11 cellular contexts compared by ENCODE assay signal in genomic region chr1:160575112-160575664, GRCh38. TPM values are rescaled to one million over a fixed set of nuclear protein-coding genes. Genes with fewer than 3 reads are reported as not detected.
DNase-seq lines count a peak whose midpoint lies in the region; ATAC-seq, FAIRE-seq and TF ChIP-seq lines count a peak whose summit lies in the region.
"Had no signal": no experiment of that assay in that cellular context is flagged by ENCODE, and none has a peak within 500 bp of the region (broad histone marks: within the 10 kb centered on the region; RNA-seq: fewer than 3 reads in every experiment).

No MANE protein-coding gene starts in this region.

- no peak for ATAC-seq in HepG2
- peak; percentile 14 for ATAC-seq in activated CD8-positive, alpha-beta T cell treated with anti-CD3 and anti-CD28 coated beads, Interleukin-2, amount 10 ng/mL, durations not matched to agents 7 days and 5 days
- peak; percentile 70 for ATAC-seq in lung (ENCODE audit: insufficient read depth, low FRiP score)
- ATAC-seq in upper lobe of right lung, result peak; percentile 93

- H2AFZ ChIP-seq in HepG2 (ENCODE audit: low read length), result no peak overlapping the region

- FAIRE-seq in HepG2 (lab: Jason Lieb, UNC), result no peak

- TF ChIP-seq CTCF in liver (IDR thresholded peaks at IDR 0.05; ENCODE audit: low read depth, low read length, missing input control) (no peak), HepG2 (CRISPR knock-in tag; IDR thresholded peaks at IDR 0.05) (no peak), lung (IDR thresholded peaks at IDR 0.05; ENCODE audit: control extremely low read depth, extremely low read depth) (no peak), upper lobe of right lung (IDR thresholded peaks at IDR 0.05) (no peak)

- no peaks in the 10 kb centered on the region for H3K27me3 Mint-ChIP-seq in activated CD8-positive, alpha-beta T cell treated with anti-CD3 and anti-CD28 coated beads, Interleukin-2, amount 10 ng/mL, durations not matched to agents 7 days and 5 days (ENCODE audit: low read depth)

- H3K4me1 Mint-ChIP-seq in activated CD8-positive, alpha-beta T cell treated with anti-CD3 and anti-CD28 coated beads, Interleukin-2, amount 10 ng/mL, durations not matched to agents 7 days and 5 days (ENCODE audit: low read depth), result peaks cover 75% of the 10 kb centered on the region
- H3K4me1 Mint-ChIP-seq: endodermal cell had no signal

- TF ChIP-seq RAD21 in liver (IDR thresholded peaks at IDR 0.05), result no peak
- no peak for TF ChIP-seq RAD21 in HepG2 (CRISPR knock-in tag; IDR thresholded peaks at IDR 0.05)

- no TSS peak for BruUV-seq in HepG2 (replicated peaks; lab: Mats Ljungman, UMichigan)

- no peak overlapping the region for H3K4me3 ChIP-seq in liver (ENCODE audit: low read depth in 1 of 3, low read length in 3 of 3)
- H3K4me3 ChIP-seq in HepG2 (replicated peaks in 1 of 3; ENCODE audit: insufficient read depth in 1 of 3, low read depth in 2 of 3, low read length in 3 of 3), result no peak overlapping the region
- H3K4me3 ChIP-seq in lung, result no peak overlapping the region
- H3K4me3 ChIP-seq in upper lobe of right lung, result no peak overlapping the region
- H3K4me3 ChIP-seq: prostate gland had no signal

- H3K27ac Mint-ChIP-seq in activated CD8-positive, alpha-beta T cell treated with anti-CD3 and anti-CD28 coated beads, Interleukin-2, amount 10 ng/mL, durations not matched to agents 7 days and 5 days, result peak overlapping the region; percentile 87
- H3K27ac Mint-ChIP-seq: endodermal cell had no signal

- peaks cover 35% of the 10 kb centered on the region for H3K36me3 Mint-ChIP-seq in activated CD8-positive, alpha-beta T cell treated with anti-CD3 and anti-CD28 coated beads, Interleukin-2, amount 10 ng/mL, durations not matched to agents 7 days and 5 days (ENCODE audit: low read depth)

- no peak for DNase-seq in HepG2 (ENCODE audit: low spot score)
- DNase-seq in activated CD8-positive, alpha-beta T cell treated with anti-CD3 and anti-CD28 coated beads, Interleukin-2, amount 10 ng/mL, durations not matched to agents 7 days and 5 days, result no peak
- no peak for DNase-seq in lung (ENCODE audit: low spot score)
- DNase-seq in upper lobe of right lung, result no peak
- no peak for DNase-seq in ureter (ENCODE audit: low spot score)
- no peak for DNase-seq in NCI-H226
- no peak for DNase-seq in NCI-H2107 (lab: John Stamatoyannopoulos, UW)
- DNase-seq: endodermal cell, RPMI8226 had no signal

- no peaks in the 10 kb centered on the region for H3K79me2 ChIP-seq in HepG2 (ENCODE audit: insufficient read depth, low read length)

- POLR2A ChIA-PET in HepG2 (lab: Yijun Ruan, JAX), result no interaction called here
- POLR2A ChIA-PET in activated CD8-positive, alpha-beta T cell treated with anti-CD3 and anti-CD28 coated beads, Interleukin-2, amount 10 ng/mL, durations not matched to agents 7 days and 5 days (lab: Charles Lee), result interaction anchor here (0.9 to 1.4 kb wide), 5 partner anchors 10 to 146 kb away, joined by 3 to 6 read pairs (median 3); no protein-coding TSS in a partner anchor

- H3K4me1 ChIP-seq in liver (ENCODE audit: control insufficient read depth in 4 of 4, insufficient read depth in 4 of 4, low read length in 3 of 4) (no peaks in the 10 kb centered on the region), HepG2 (ENCODE audit: insufficient read depth, low read length) (no peaks in the 10 kb centered on the region), lung (ENCODE audit: control insufficient read depth in 2 of 2, insufficient read depth in 2 of 2, low read length in 2 of 2) (no peaks in the 10 kb centered on the region), upper lobe of right lung (peaks cover 16% of the 10 kb centered on the region)
- H3K4me1 ChIP-seq: prostate gland had no signal

- no peak overlapping the region for H3K9ac ChIP-seq in liver (ENCODE audit: low read depth in 1 of 2, low read length in 2 of 2)
- H3K9ac ChIP-seq in HepG2 (ENCODE audit: insufficient read depth, low read depth, low read length), result no peak overlapping the region

- in situ Hi-C loops in HepG2 (cut with HindIII; ENCODE audit: extremely low pct_ligation_motif_present, low pct_unique_long_range_greater_than_20kb), result no loop called here

- H3K27ac ChIP-seq in liver (ENCODE audit: low read depth in 1 of 2, low read length in 2 of 2) (peak overlapping the region; percentile 29 to 43), HepG2 (ENCODE audit: extremely low read length, insufficient read depth, low read length) (no peak overlapping the region), lung (ENCODE audit: low read depth in 1 of 2, low read length in 1 of 2) (peak overlapping the region in 1 of 2 donors; percentile 50), upper lobe of right lung (peak overlapping the region; percentile 75)
- H3K27ac ChIP-seq: prostate gland had no signal

- CTCF ChIA-PET in HepG2 (lab: Yijun Ruan, JAX; ENCODE audit: low intra/inter-chr PET ratio, low total read pairs), result no interaction called here
- CTCF ChIA-PET in activated CD8-positive, alpha-beta T cell treated with anti-CD3 and anti-CD28 coated beads, Interleukin-2, amount 10 ng/mL, durations not matched to agents 7 days and 5 days (lab: Charles Lee), result interaction anchor here (1.0 to 6.9 kb wide), 12 partner anchors 8 to 147 kb away, joined by 3 to 65 read pairs (median 4); partner anchors contain the start of gene SLAMF6

- 79% methylated on average over 5 of the region's 5 CpGs for WGBS in liver
- 64% methylated on average over 5 of the region's 5 CpGs for WGBS in HepG2 (ENCODE audit: low lambda C conversion rate)
- WGBS in lung, 2 donors, result 34 to 62% methylated on average over 5 of the region's 5 CpGs

- no peak overlapping the region for H3K4me2 ChIP-seq in HepG2 (ENCODE audit: low read depth, low read length)

- no peaks in the 10 kb centered on the region for H3K9me3 Mint-ChIP-seq in activated CD8-positive, alpha-beta T cell treated with anti-CD3 and anti-CD28 coated beads, Interleukin-2, amount 10 ng/mL, durations not matched to agents 7 days and 5 days (ENCODE audit: insufficient read depth)
- H3K9me3 Mint-ChIP-seq: endodermal cell had no signal

- no peak for TF ChIP-seq EP300 in HepG2 (IDR thresholded peaks at IDR 0.05; ENCODE audit: low read depth in 2 of 2, low read length in 2 of 2)
- no peak for TF ChIP-seq EP300 in HepG2 (CRISPR knock-in tag; IDR thresholded peaks at IDR 0.05; ENCODE audit: borderline replicate concordance)

- H3K36me3 ChIP-seq in liver (ENCODE audit: control insufficient read depth in 4 of 4, insufficient read depth in 3 of 4, low read depth in 1 of 4, low read length in 3 of 4) (no peaks in the 10 kb centered on the region), HepG2 (replicated peaks in 1 of 2; ENCODE audit: control insufficient read depth in 1 of 2, insufficient read depth in 2 of 2, low read length in 2 of 2) (no peaks in the 10 kb centered on the region), lung (ENCODE audit: control insufficient read depth in 2 of 2, insufficient read depth in 2 of 2, low read length in 2 of 2) (no peaks in the 10 kb centered on the region), upper lobe of right lung (no peaks in the 10 kb centered on the region)
- H3K36me3 ChIP-seq: prostate gland had no signal

- H3K9me3 ChIP-seq in liver (ENCODE audit: control insufficient read depth in 4 of 4, low read length in 3 of 4), result no peaks in the 10 kb centered on the region
- H3K9me3 ChIP-seq in HepG2 (ENCODE audit: low read length), result no peaks in the 10 kb centered on the region
- H3K9me3 ChIP-seq in lung (ENCODE audit: control insufficient read depth in 2 of 2, insufficient read depth in 1 of 2, low read length in 1 of 2), result no peaks in the 10 kb centered on the region
- H3K9me3 ChIP-seq in upper lobe of right lung, result no peaks in the 10 kb centered on the region
- H3K9me3 ChIP-seq: prostate gland had no signal

- intact Hi-C loops in HepG2 (cut with micrococcal nuclease; ENCODE audit: unreplicated experiment) (no loop called here), upper lobe of right lung (cut with DNase I) (no loop called here)

- no peak for TF ChIP-seq POLR2A in HepG2 (IDR thresholded peaks at IDR 0.05; ENCODE audit: insufficient read depth in 1 of 2, low read depth in 2 of 2, low read length in 2 of 2)

- H3K27me3 ChIP-seq in liver (ENCODE audit: control insufficient read depth in 4 of 4, insufficient read depth in 4 of 4, low read length in 3 of 4) (no peaks in the 10 kb centered on the region), HepG2 (ENCODE audit: control insufficient read depth in 1 of 2, insufficient read depth in 2 of 2, low read length in 2 of 2) (no peaks in the 10 kb centered on the region), lung (ENCODE audit: control insufficient read depth, insufficient read depth) (no peaks in the 10 kb centered on the region), upper lobe of right lung (no peaks in the 10 kb centered on the region)

- no peaks in the 10 kb centered on the region for H4K20me1 ChIP-seq in HepG2 (ENCODE audit: insufficient read depth, low read length)

- peak overlapping the region; percentile 28 for H3K4me3 Mint-ChIP-seq in activated CD8-positive, alpha-beta T cell treated with anti-CD3 and anti-CD28 coated beads, Interleukin-2, amount 10 ng/mL, durations not matched to agents 7 days and 5 days
- H3K4me3 Mint-ChIP-seq: endodermal cell had no signal

RNA-seq across cellular contexts. Expression of gene CD84, which starts 4.1 kb away (rescaled TPM):
- total RNA-seq in liver (1 to 10 TPM; 5.8 to 8.8 TPM), HepG2 (2016; rRNA removed; fragmentation: Illumina TruSeq; extraction: Trizol) (not detected in 2 replicates), lung (10 to 100 TPM; 10.8 to 18.8 TPM), upper lobe of right lung (20.7 TPM), ureter (7.7 TPM)
- polyA plus RNA-seq in liver (1 to 10 TPM; 2.1 to 3.0 TPM), HepG2 (2011; rRNA removed) (not detected in 2 replicates), lung (10 to 100 TPM in 1 of 2 donors, 1 to 10 TPM in 1; 1.9 to 10.7 TPM)
- total RNA-seq in HepG2 (2016; cell fraction: cytosol; rRNA removed; fragmentation: Illumina TruSeq; extraction: Trizol; ENCODE audit: low read depth), result not detected in 2 replicates
- total RNA-seq in HepG2 (2016; cell fraction: insoluble cytoplasmic fraction; rRNA removed; fragmentation: Illumina TruSeq; extraction: Trizol), result not detected in 2 replicates
- total RNA-seq in HepG2 (2016; cell fraction: membrane; rRNA removed; fragmentation: Illumina TruSeq; extraction: Trizol), result not detected in 2 replicates
- total RNA-seq in HepG2 (2016; cell fraction: nucleus; rRNA removed; fragmentation: Illumina TruSeq; extraction: Trizol), result not detected in 2 replicates
- not detected in 2 replicates for polyA plus RNA-seq in HepG2 (2011; cell fraction: cytosol; rRNA removed)
- polyA plus RNA-seq in HepG2 (2011; cell fraction: nucleus; rRNA removed), result not detected in 2 replicates
- not detected in 2 replicates for polyA plus RNA-seq in HepG2 (2012)
- not detected in 2 replicates for polyA plus RNA-seq in HepG2 (2016; cell fraction: cytosol; fragmentation: Illumina TruSeq; extraction: Trizol; ENCODE audit: low read depth)
- not detected in 2 replicates for polyA plus RNA-seq in HepG2 (2016; cell fraction: insoluble cytoplasmic fraction; fragmentation: Illumina TruSeq; extraction: Trizol; ENCODE audit: low read depth)
- not detected in 2 replicates for polyA plus RNA-seq in HepG2 (2016; cell fraction: membrane; fragmentation: Illumina TruSeq; extraction: Trizol; ENCODE audit: low read depth)
- not detected in 2 replicates for polyA plus RNA-seq in HepG2 (2016; cell fraction: nucleus; fragmentation: Illumina TruSeq; extraction: Trizol; ENCODE audit: insufficient read depth, low read depth)
- polyA minus RNA-seq in HepG2 (2011; rRNA and poly(A)+ RNA removed; ENCODE audit: low replicate concordance), result not detected in 2 replicates
- not detected in 2 replicates for polyA minus RNA-seq in HepG2 (2011; cell fraction: cytosol; rRNA and poly(A)+ RNA removed)
- polyA minus RNA-seq in HepG2 (2011; cell fraction: nucleus; rRNA and poly(A)+ RNA removed), result not detected in 2 replicates
- total RNA-seq in activated CD8-positive, alpha-beta T cell treated with anti-CD3 and anti-CD28 coated beads, Interleukin-2, amount 10 ng/mL, durations not matched to agents 7 days and 5 days, result 10 to 100 TPM; 14.0 to 15.4 TPM
- total RNA-seq: endodermal cell had no signal

RNA-seq across cellular contexts. Expression of gene SLAMF6, which starts 52.1 kb away (rescaled TPM):
- total RNA-seq in liver (1 to 10 TPM; 1.0 to 1.2 TPM), HepG2 (2016; rRNA removed; fragmentation: Illumina TruSeq; extraction: Trizol) (not detected in 2 replicates), lung (1 to 10 TPM; 1.9 to 2.4 TPM), upper lobe of right lung (4.4 TPM), ureter (3.0 TPM)
- polyA plus RNA-seq in liver (under 1 TPM; 0.76 to 0.84 TPM), HepG2 (2011; rRNA removed) (not detected in 2 replicates), lung (1 to 10 TPM in 1 of 2 donors, under 1 TPM in 1; 0.73 to 2.4 TPM)
- not detected in 2 replicates for total RNA-seq in HepG2 (2016; cell fraction: cytosol; rRNA removed; fragmentation: Illumina TruSeq; extraction: Trizol; ENCODE audit: low read depth)
- not detected in 2 replicates for total RNA-seq in HepG2 (2016; cell fraction: insoluble cytoplasmic fraction; rRNA removed; fragmentation: Illumina TruSeq; extraction: Trizol)
- total RNA-seq in HepG2 (2016; cell fraction: membrane; rRNA removed; fragmentation: Illumina TruSeq; extraction: Trizol), result not detected in 2 replicates
- total RNA-seq in HepG2 (2016; cell fraction: nucleus; rRNA removed; fragmentation: Illumina TruSeq; extraction: Trizol), result not detected in 2 replicates
- not detected in 2 replicates for polyA plus RNA-seq in HepG2 (2011; cell fraction: cytosol; rRNA removed)
- polyA plus RNA-seq in HepG2 (2011; cell fraction: nucleus; rRNA removed), result not detected in 2 replicates
- polyA plus RNA-seq in HepG2 (2012), result not detected in 2 replicates
- polyA plus RNA-seq in HepG2 (2016; cell fraction: cytosol; fragmentation: Illumina TruSeq; extraction: Trizol; ENCODE audit: low read depth), result not detected in 2 replicates
- not detected in 2 replicates for polyA plus RNA-seq in HepG2 (2016; cell fraction: insoluble cytoplasmic fraction; fragmentation: Illumina TruSeq; extraction: Trizol; ENCODE audit: low read depth)
- polyA plus RNA-seq in HepG2 (2016; cell fraction: membrane; fragmentation: Illumina TruSeq; extraction: Trizol; ENCODE audit: low read depth), result not detected in 2 replicates
- polyA plus RNA-seq in HepG2 (2016; cell fraction: nucleus; fragmentation: Illumina TruSeq; extraction: Trizol; ENCODE audit: insufficient read depth, low read depth), result not detected in 2 replicates
- not detected in 2 replicates for polyA minus RNA-seq in HepG2 (2011; rRNA and poly(A)+ RNA removed; ENCODE audit: low replicate concordance)
- not detected in 2 replicates for polyA minus RNA-seq in HepG2 (2011; cell fraction: cytosol; rRNA and poly(A)+ RNA removed)
- not detected in 2 replicates for polyA minus RNA-seq in HepG2 (2011; cell fraction: nucleus; rRNA and poly(A)+ RNA removed)
- total RNA-seq in activated CD8-positive, alpha-beta T cell treated with anti-CD3 and anti-CD28 coated beads, Interleukin-2, amount 10 ng/mL, durations not matched to agents 7 days and 5 days, result 10 to 100 TPM; 23.9 to 24.7 TPM
- total RNA-seq: endodermal cell had no signal
